ENCODE assay signal across 18 cellular contexts in genomic region chr9:87672586-87672985, GRCh38. TPM values are rescaled to one million over a fixed set of nuclear protein-coding genes. Genes with fewer than 3 reads are reported as not detected.
DNase-seq lines count a peak whose midpoint lies in the region; ATAC-seq and TF ChIP-seq lines count a peak whose summit lies in the region.
"Had no signal": no experiment of that assay in that cellular context is flagged by ENCODE, and none has a peak within 500 bp of the region (broad histone marks: within the 10 kb centered on the region; RNA-seq: fewer than 3 reads in every experiment).

No MANE protein-coding gene starts in this region.

- H3K27ac ChIP-seq in right atrium auricular region = no peak overlapping the region
- no peak overlapping the region for H3K27ac ChIP-seq in heart left ventricle
- H3K27ac ChIP-seq in lung (ENCODE audit: low read depth in 1 of 2, low read length in 1 of 2) = no peak overlapping the region
- H3K27ac ChIP-seq: BLaER1, HL-60 had no signal

- TF ChIP-seq CTCF in right atrium auricular region (IDR thresholded peaks at IDR 0.05) (no peak), heart left ventricle (IDR thresholded peaks at IDR 0.05) (no peak), lung (IDR thresholded peaks at IDR 0.05; ENCODE audit: control extremely low read depth, extremely low read depth) (no peak)

- H3K36me3 ChIP-seq in right atrium auricular region (no peaks in the 10 kb centered on the region), heart left ventricle (no peaks in the 10 kb centered on the region), lung (ENCODE audit: control insufficient read depth in 2 of 2, insufficient read depth in 2 of 2, low read length in 2 of 2) (peaks cover 0 to 11% of the 10 kb centered on the region in 2 donors)
- H3K36me3 ChIP-seq: BLaER1 had no signal

- DNase-seq in right atrium auricular region (ENCODE audit: low spot score) = peak; percentile 16
- no peak for DNase-seq in heart left ventricle
- peak; percentile 25 for DNase-seq in islet precursor cell
- peak; percentile 16 for DNase-seq in lung (ENCODE audit: low spot score)
- DNase-seq in GOT3 (lab: John Stamatoyannopoulos, UW) = no peak
- DNase-seq in amygdala (lab: John Stamatoyannopoulos, UW) = no peak
- DNase-seq in NCI-H1694 treated with DMSO at 0.1 percent for 48 hours (lab: John Stamatoyannopoulos, UW) = no peak
- DNase-seq: 8988T; Calu3; CD4-positive, alpha-beta memory T cell; DMS79 treated with DMSO at 0.1 percent for 48 hours; GF-D8; HFFc6; IMR-90 had no signal

- no peak for TF ChIP-seq POLR2A in heart left ventricle (IDR thresholded peaks at IDR 0.05)

- no peaks in the 10 kb centered on the region for H3K27me3 ChIP-seq in right atrium auricular region
- H3K27me3 ChIP-seq in heart left ventricle = no peaks in the 10 kb centered on the region
- no peaks in the 10 kb centered on the region for H3K27me3 ChIP-seq in lung (ENCODE audit: control insufficient read depth, insufficient read depth)
- H3K27me3 ChIP-seq: BLaER1 had no signal

- ATAC-seq in heart left ventricle (no peak), lung (ENCODE audit: insufficient read depth, low FRiP score) (no peak), GM19395 (IDR thresholded peaks at IDR 0.05; ENCODE audit: unreplicated experiment) (no peak)
- ATAC-seq: HCT116 had no signal

- H3K4me1 ChIP-seq in right atrium auricular region = peaks cover 0 to 11% of the 10 kb centered on the region in 2 donors
- peaks cover 0 to 10% (median 0%) of the 10 kb centered on the region in 12 donors for H3K4me1 ChIP-seq in heart left ventricle
- H3K4me1 ChIP-seq in lung (ENCODE audit: control insufficient read depth in 2 of 2, insufficient read depth in 2 of 2, low read length in 2 of 2) = no peaks in the 10 kb centered on the region
- H3K4me1 ChIP-seq: BLaER1 had no signal

- no peaks in the 10 kb centered on the region for H3K9me3 ChIP-seq in right atrium auricular region
- no peaks in the 10 kb centered on the region for H3K9me3 ChIP-seq in heart left ventricle
- H3K9me3 ChIP-seq in lung (ENCODE audit: control insufficient read depth in 2 of 2, insufficient read depth in 1 of 2, low read length in 1 of 2) = no peaks in the 10 kb centered on the region

- H3K4me3 ChIP-seq in right atrium auricular region (no peak overlapping the region), heart left ventricle (no peak overlapping the region), lung (no peak overlapping the region)
- H3K4me3 ChIP-seq: BLaER1 had no signal

- intact Hi-C loops in heart left ventricle (cut with DNase I) = loop anchor here in 2 of 10 donors (10.0 kb wide), 2 partner anchors 62 to 372 kb away; no protein-coding TSS in a partner anchor

- 88 to 99% (median 94%) methylated on average over 8 of the region's 8 CpGs for WGBS in heart left ventricle, 4 donors
- WGBS in lung, 2 donors = 91 to 94% methylated on average over 8 of the region's 8 CpGs

RNA-seq across cellular contexts. Expression of gene CTSL, which starts 53.3 kb away (rescaled TPM):
- total RNA-seq in right atrium auricular region = 100 to 1,000 TPM; 122 to 169 TPM
- total RNA-seq in heart left ventricle = 100 to 1,000 TPM in 8 of 9 donors, 10 to 100 TPM in 1; 95.3 to 382 (median 130) TPM
- polyA plus RNA-seq in heart left ventricle = 100 to 1,000 TPM in 1 of 2 donors, 10 to 100 TPM in 1; 86.6 to 166 TPM
- 100 to 1,000 TPM; 126 to 301 TPM for total RNA-seq in lung
- 1,000 to 10,000 TPM in 1 of 2 donors, 100 to 1,000 TPM in 1; 109 to 1,526 TPM for polyA plus RNA-seq in lung

Comparison
In these comparisons a context has a peak if more than half of its experiments do, and no peak if none do; other contexts are left out.
1. DNase-seq: peak in right atrium auricular region (single experiment), islet precursor cell (single experiment) and lung (single experiment); none in heart left ventricle (0 of 5), GOT3 (single experiment), amygdala (0 of 56) and NCI-H1694 treated with DMSO at 0.1 percent for 48 hours (single experiment).